Comparison of ENCODE assay signal across 22 cellular contexts in the genomic region with DNA sequence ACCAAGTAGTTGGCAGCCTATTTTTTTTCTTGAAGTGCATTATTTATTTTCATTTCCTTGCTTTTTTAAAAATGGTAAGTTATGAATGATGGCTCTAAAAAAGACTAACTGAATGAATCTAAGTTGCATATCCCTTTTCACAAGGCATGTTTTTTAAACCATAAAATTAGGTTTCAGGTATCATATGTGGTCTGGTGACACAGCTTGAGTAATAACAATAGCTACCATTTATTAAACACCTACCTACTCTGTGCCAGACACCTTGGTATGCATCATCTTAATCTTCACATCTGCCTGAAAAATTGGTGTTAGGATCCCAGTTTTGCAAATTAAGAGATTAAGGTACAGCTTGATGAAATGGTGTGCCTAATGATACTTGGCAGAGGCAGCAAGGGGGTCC. TPM values are rescaled to one million over a fixed set of nuclear protein-coding genes. Genes with fewer than 3 reads are reported as not detected.
"Had no signal": no experiment of that assay in that cellular context is flagged by ENCODE, and none has a peak within 500 bp of the region (broad histone marks: within the 10 kb centered on the region; RNA-seq: fewer than 3 reads in every experiment).

No MANE protein-coding gene starts in this region.

- ATAC-seq: Panc1, SK-N-SH treated with all-trans-retinoic acid at 6 μM for 48 hours had no signal

- DNase-seq: Karpas-422, KBM-7, MG63, NCI-H1092, NCI-H1105 treated with DMSO at 0.1 percent for 48 hours, NCI-H1417 treated with DMSO at 0.1 percent for 48 hours, NCI-H146, NCI-H1694 treated with DMSO at 0.1 percent for 48 hours, NCI-H1930, NCI-H2081, NCI-H2107, NCI-H2227 treated with DMSO at 0.1 percent for 48 hours, NCI-H524, NCI-H526 treated with DMSO at 0.1 percent for 48 hours, NCI-H748 treated with DMSO at 0.1 percent for 48 hours, SHP77, SJCRH30, T-helper 1 cell had no signal

- H3K27ac ChIP-seq: RWPE1, SJCRH30 had no signal

- H3K27me3 ChIP-seq: MG63 had no signal

- H3K9me3 ChIP-seq: MG63, SJCRH30 had no signal

- H3K4me3 ChIP-seq: MG63, SJCRH30 had no signal

- H3K4me1 ChIP-seq: SJCRH30 had no signal

- H3K36me3 ChIP-seq: MG63, SJCRH30 had no signal

RNA-seq across cellular contexts. Expression of gene GABBR2, which starts 4.3 kb away (rescaled TPM):
- total RNA-seq: HT-29, SJCRH30 had no signal
